ENCODE assay signal across 11 cellular contexts in genomic region chr2:134142341-134142738, GRCh38.
DNase-seq lines count a peak whose midpoint lies in the region; ATAC-seq and TF ChIP-seq lines count a peak whose summit lies in the region.
"Had no signal": no experiment of that assay in that cellular context is flagged by ENCODE, and none has a peak within 500 bp of the region (broad histone marks: within the 10 kb centered on the region; RNA-seq: fewer than 3 reads in every experiment).

No MANE protein-coding gene starts in this region.

- H3K4me1 Mint-ChIP-seq in activated B cell treated with CpG ODN at 0.5 μM for 24 hours: peaks cover 96% of the 10 kb centered on the region

- H3K27ac Mint-ChIP-seq in activated B cell treated with CpG ODN at 0.5 μM for 24 hours: peak overlapping the region; percentile 68

- DNase-seq in ACHN: peak; percentile 24
- peak; percentile 41 for DNase-seq in EL
- no peak for DNase-seq in activated B cell treated with CpG ODN at 0.5 μM for 24 hours
- no peak for DNase-seq in left colon
- DNase-seq in DMS153 (lab: John Stamatoyannopoulos, UW): no peak
- no peak for DNase-seq in GM19240 (ENCODE audit: insufficient read length, low spot score)
- no peak for DNase-seq in SIG-M5 (lab: John Stamatoyannopoulos, UW)
- DNase-seq: hypothalamus, NCI-H1092 treated with DMSO at 0.1 percent for 48 hours, ovary had no signal

- H3K27me3 Mint-ChIP-seq in activated B cell treated with CpG ODN at 0.5 μM for 24 hours: no peaks in the 10 kb centered on the region

- in situ Hi-C loops in ACHN (cut with HindIII; ENCODE audit: low pct_ligation_motif_present, low pct_unique_long_range_greater_than_20kb, low sequenced_read_pairs): no loop called here

- intact Hi-C loops in activated B cell treated with CpG ODN at 0.5 μM for 24 hours (cut with micrococcal nuclease) (no loop called here), left colon (cut with DNase I, micrococcal nuclease) (no loop called here)

- H3K4me3 Mint-ChIP-seq in activated B cell treated with CpG ODN at 0.5 μM for 24 hours: no peak overlapping the region

- no peak for ATAC-seq in activated B cell treated with CpG ODN at 0.5 μM for 24 hours (ENCODE audit: low read depth)
- ATAC-seq in left colon: peak; percentile 9
- no peak for ATAC-seq in HG03457 (IDR thresholded peaks at IDR 0.05; ENCODE audit: unreplicated experiment)

- no peak for TF ChIP-seq CTCF in activated B cell treated with CpG ODN at 0.5 μM for 24 hours (IDR thresholded peaks at IDR 0.05)

- H3K9me3 Mint-ChIP-seq in activated B cell treated with CpG ODN at 0.5 μM for 24 hours: no peaks in the 10 kb centered on the region

- POLR2A ChIA-PET in activated B cell treated with CpG ODN at 0.5 μM for 24 hours (lab: Charles Lee): interaction anchor here (0.6 to 2.0 kb wide), 2 partner anchors 10 to 22 kb away, joined by 4 to 8 read pairs; no protein-coding TSS in a partner anchor

- H3K36me3 Mint-ChIP-seq in activated B cell treated with CpG ODN at 0.5 μM for 24 hours (ENCODE audit: low read depth): peaks cover 41% of the 10 kb centered on the region

- CTCF ChIA-PET in activated B cell treated with CpG ODN at 0.5 μM for 24 hours (lab: Charles Lee): no interaction called here

Comparison
In these comparisons a context has a peak if more than half of its experiments do, and no peak if none do; other contexts are left out.
1. DNase-seq: peak in ACHN (single experiment) and EL (single experiment); none in activated B cell treated with CpG ODN at 0.5 μM for 24 hours (single experiment), left colon (0 of 2), DMS153 (single experiment), GM19240 (single experiment) and SIG-M5 (single experiment).